In the genomic region with DNA sequence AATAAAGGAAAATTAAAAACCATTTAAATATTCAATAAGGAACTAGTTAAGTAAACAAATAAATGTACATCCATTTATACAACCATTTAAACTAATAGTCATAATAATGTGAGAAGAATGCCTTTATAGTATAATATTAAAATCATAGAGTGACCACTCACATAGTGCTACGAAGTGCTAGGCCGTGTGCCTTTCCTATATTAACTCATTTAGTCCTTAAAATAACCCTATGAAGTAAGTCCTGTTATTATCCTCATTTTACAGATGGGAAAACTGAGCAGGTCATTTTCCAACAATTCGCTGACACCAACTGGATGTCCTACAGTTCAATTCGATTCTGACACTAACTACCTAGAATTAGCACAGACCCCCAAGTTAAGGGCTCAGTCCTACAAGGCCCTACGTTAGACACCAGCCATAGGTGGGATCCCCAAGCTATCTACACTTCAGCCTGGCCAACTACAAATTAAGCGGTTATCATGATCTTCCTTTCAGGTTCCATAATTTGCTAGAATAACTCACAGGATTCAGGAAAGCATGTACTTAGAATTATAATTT, we compare ENCODE assay signal across 20 cellular contexts. TPM values are rescaled to one million over a fixed set of nuclear protein-coding genes. Genes with fewer than 3 reads are reported as not detected.
DNase-seq lines count a peak whose midpoint lies in the region; ATAC-seq, FAIRE-seq and TF ChIP-seq lines count a peak whose summit lies in the region.
"Had no signal": no experiment of that assay in that cellular context is flagged by ENCODE, and none has a peak within 500 bp of the region (broad histone marks: within the 10 kb centered on the region; RNA-seq: fewer than 3 reads in every experiment).

No MANE protein-coding gene starts in this region.

- H3K36me3 ChIP-seq in SK-N-SH (replicated peaks in 1 of 2; ENCODE audit: control insufficient read depth in 1 of 2, insufficient read depth in 2 of 2, low read length in 1 of 2) (no peaks in the 10 kb centered on the region), bronchial epithelial cell (ENCODE audit: control insufficient read depth, insufficient read depth, low read length) (peaks cover under 1% of the 10 kb centered on the region)
- H3K36me3 ChIP-seq: BLaER1 treated with 17β-estradiol and CSF1 and Interleukin-3, amounts not matched to agents 10 nM and 100 nM; cardiac muscle cell had no signal

- peak overlapping the region; percentile 14; the same call in 1 of the 2 replicates for H2AFZ ChIP-seq in SK-N-SH (ENCODE audit: low read depth)

- no peak for ATAC-seq in SK-N-SH treated with all-trans-retinoic acid at 6 μM for 48 hours
- ATAC-seq: naive thymus-derived CD8-positive, alpha-beta T cell had no signal

- H4K20me1 ChIP-seq in SK-N-SH (ENCODE audit: insufficient read depth) = no peaks in the 10 kb centered on the region

- POLR2A ChIA-PET in SK-N-SH (lab: Yijun Ruan, JAX) = no interaction called here
- POLR2A ChIA-PET in RWPE1 (lab: Yijun Ruan, JAX; ENCODE audit: low non-redundant PET) = no interaction called here

- H3K4me1 ChIP-seq in SK-N-SH (ENCODE audit: control insufficient read depth in 1 of 2, insufficient read depth in 2 of 2, low read depth in 1 of 2, low read length in 1 of 2) = peaks cover 9 to 10% of the 10 kb centered on the region in 2 experiments; a peak in 3 of 4 replicates

- TF ChIP-seq RAD21 in SK-N-SH (IDR thresholded peaks at IDR 0.05; ENCODE audit: low read length) = no peak

- no peaks in the 10 kb centered on the region for H3K79me2 ChIP-seq in SK-N-SH (ENCODE audit: insufficient read depth)

- no peak for TF ChIP-seq POLR2A in GM12891 (IDR thresholded peaks at IDR 0.05; ENCODE audit: low read depth, low read length)

- peaks cover 14% of the 10 kb centered on the region for H3F3A ChIP-seq in SK-N-SH (replicated peaks; ENCODE audit: insufficient read depth)

- peak overlapping the region; percentile 26; the same call in 1 of the 2 replicates for H3K4me2 ChIP-seq in SK-N-SH

- H3K9me3 ChIP-seq in SK-N-SH = no peaks in the 10 kb centered on the region
- H3K9me3 ChIP-seq: BLaER1 treated with 17β-estradiol and CSF1 and Interleukin-3, amounts not matched to agents 10 nM and 100 nM had no signal

- H3K4me3 ChIP-seq in SK-N-SH (ENCODE audit: low read depth in 2 of 2, low read length in 1 of 2) = no peak overlapping the region
- no peak overlapping the region for H3K4me3 ChIP-seq in bronchial epithelial cell (ENCODE audit: low read depth, low read length)
- H3K4me3 ChIP-seq: BLaER1 treated with 17β-estradiol and CSF1 and Interleukin-3, amounts not matched to agents 10 nM and 100 nM; cardiac muscle cell had no signal

- TF ChIP-seq CTCF in SK-N-SH (IDR thresholded peaks at IDR 0.05) = no peak
- no peak for TF ChIP-seq CTCF in RWPE1 (conservative IDR thresholded peaks at IDR 0.05; ENCODE audit: low read depth)
- no peak for TF ChIP-seq CTCF in bronchial epithelial cell (IDR thresholded peaks at IDR 0.05; ENCODE audit: insufficient read depth, low read length, severe bottlenecking)

- DNase-seq in SK-N-SH (no peak), RWPE1 (ENCODE audit: low spot score) (no peak), bronchial epithelial cell (ENCODE audit: low read depth) (peak; percentile 4), NCI-H2196 treated with DMSO at 0.1 percent for 48 hours (lab: John Stamatoyannopoulos, UW; ENCODE audit: unreplicated experiment) (no peak), GM12891 (ENCODE audit: insufficient read length, low spot score) (no peak), SIG-M5 treated with dmso at 0.1 percent for 504 hours (lab: John Stamatoyannopoulos, UW; ENCODE audit: unreplicated experiment) (no peak)
- DNase-seq: activated B cell treated with CpG ODN at 0.5 μM for 24 hours; DMS 273 treated with DMSO at 0.1 percent for 48 hours; mesendoderm; naive thymus-derived CD8-positive, alpha-beta T cell; NCI-H524; SHP77 treated with DMSO at 0.1 percent for 48 hours; substantia nigra had no signal

- peak overlapping the region in 1 of 2 experiments; percentile 34; a peak in 2 of 4 replicates for H3K27ac ChIP-seq in SK-N-SH (ENCODE audit: low read depth in 2 of 2, low read length in 1 of 2)
- H3K27ac ChIP-seq in RWPE1 = peak overlapping the region; percentile 44; the same call in 1 of the 2 replicates
- H3K27ac ChIP-seq: 22Rv1; BLaER1 treated with 17β-estradiol and CSF1 and Interleukin-3, amounts not matched to agents 10 nM and 100 nM; cardiac muscle cell had no signal

- FAIRE-seq in A204.1 (lab: Jason Lieb, UNC) = peak; percentile 79
- no peak for FAIRE-seq in bronchial epithelial cell (lab: Jason Lieb, UNC)
- no peak for FAIRE-seq in GM12891 (lab: Jason Lieb, UNC)
- FAIRE-seq: G401.6, urothelium cell line had no signal

- H3K9ac ChIP-seq in SK-N-SH = no peak overlapping the region
- H3K9ac ChIP-seq: BLaER1 treated with 17β-estradiol and CSF1 and Interleukin-3, amounts not matched to agents 10 nM and 100 nM had no signal

- no peaks in the 10 kb centered on the region for H3K9me2 ChIP-seq in SK-N-SH

- CTCF ChIA-PET in SK-N-SH (lab: Yijun Ruan, JAX) (interaction anchor here (0.9 to 2.6 kb wide), 5 partner anchors 30 to 219 kb away, joined by 3 to 10 read pairs (median 8); no protein-coding TSS in a partner anchor), RWPE1 (lab: Yijun Ruan, JAX) (interaction anchor here (0.6 kb wide), 1 partner anchor 71 kb away, joined by 3 read pairs; no protein-coding TSS in a partner anchor)

- TF ChIP-seq EP300 in SK-N-SH (IDR thresholded peaks at IDR 0.05; ENCODE audit: borderline replicate concordance in 1 of 2, low read depth in 1 of 2, low read length in 1 of 2) = no peak

- 81% methylated on average over 6 of the region's 6 CpGs for WGBS in SK-N-SH (ENCODE audit: low lambda C conversion rate)

- H3K27me3 ChIP-seq in SK-N-SH (ENCODE audit: insufficient read depth) (no peaks in the 10 kb centered on the region), bronchial epithelial cell (ENCODE audit: control insufficient read depth, insufficient read depth, low read length) (no peaks in the 10 kb centered on the region)
- H3K27me3 ChIP-seq: cardiac muscle cell had no signal

TF ChIP-seq in SK-N-SH, 30 proteins besides CTCF, POLR2A, EP300 and RAD21:
- TF ChIP-seq FOSL2 (IDR thresholded peaks at IDR 0.05; ENCODE audit: borderline replicate concordance, low read depth) = no peak
- no peak for TF ChIP-seq CHD2 (IDR thresholded peaks at IDR 0.05; ENCODE audit: low read length, partially characterized antibody)
- TF ChIP-seq RFX5 (IDR thresholded peaks at IDR 0.05; ENCODE audit: low read length) = no peak
- TF ChIP-seq RXRA (IDR thresholded peaks at IDR 0.05; ENCODE audit: borderline replicate concordance, low read depth) = no peak
- no peak for TF ChIP-seq RCOR1 (IDR thresholded peaks at IDR 0.05; ENCODE audit: low read length)
- TF ChIP-seq SMC3 (IDR thresholded peaks at IDR 0.05; ENCODE audit: low read depth, low read length) = no peak
- no peak for TF ChIP-seq SIN3A (IDR thresholded peaks at IDR 0.05; ENCODE audit: borderline replicate concordance, low read depth, low read length)

TF ChIP-seq in SK-N-SH treated with all-trans-retinoic acid at 6 μM for 48 hours, 23 proteins besides CTCF, POLR2A, EP300 and RAD21 (continues in another document):
- TF ChIP-seq ZFP3 (CRISPR knock-in tag; IDR thresholded peaks at IDR 0.05) (no peak), ISL1 (CRISPR knock-in tag; IDR thresholded peaks at IDR 0.05) (no peak), PATZ1 (CRISPR knock-in tag; IDR thresholded peaks at IDR 0.05; ENCODE audit: borderline replicate concordance) (no peak), ARNTL (CRISPR knock-in tag; IDR thresholded peaks at IDR 0.05; ENCODE audit: borderline replicate concordance, low read depth) (no peak), PPARA (CRISPR knock-in tag; IDR thresholded peaks at IDR 0.05; ENCODE audit: borderline replicate concordance) (no peak), ZNF8 (CRISPR knock-in tag; IDR thresholded peaks at IDR 0.05) (no peak)

TF ChIP-seq in GM12891, 5 proteins besides CTCF, POLR2A, EP300 and RAD21:
- TF ChIP-seq PAX5 (IDR thresholded peaks at IDR 0.05; ENCODE audit: insufficient read depth, low read length, severe bottlenecking) (no peak), TAF1 (IDR thresholded peaks at IDR 0.05; ENCODE audit: low read depth, low read length) (no peak), POU2F2 (IDR thresholded peaks at IDR 0.05; ENCODE audit: low read depth, low read length) (no peak), POLR2AphosphoS5 (IDR thresholded peaks at IDR 0.05; ENCODE audit: low read depth, low read length) (no peak), SPI1 (IDR thresholded peaks at IDR 0.05; ENCODE audit: low read depth, low read length) (no peak)

RNA-seq across cellular contexts. Expression of gene STRIP2, which starts 4.1 kb away (rescaled TPM):
- polyA plus RNA-seq in SK-N-SH (2012; rRNA removed) = 4.9 and 6.9 TPM in 2 replicates
- polyA plus RNA-seq in SK-N-SH (2012; cell fraction: cytosol; rRNA removed) = 2.6 and 3.5 TPM in 2 replicates
- polyA plus RNA-seq in SK-N-SH (2012; cell fraction: nucleus; rRNA removed) = 17.6 and 24.1 TPM in 2 replicates
- total RNA-seq in bronchial epithelial cell = 5.2 and 6.8 TPM in 2 replicates
- polyA plus RNA-seq in GM12891 (2012; ENCODE audit: low read depth, missing spikeins) = 0.37 TPM
- polyA plus RNA-seq: naive thymus-derived CD8-positive, alpha-beta T cell had no signal
